ENCODE assay signal across 10 cellular contexts in genomic region chr17:40498281-40499084, GRCh38. TPM values are rescaled to one million over a fixed set of nuclear protein-coding genes. Genes with fewer than 3 reads are reported as not detected.
A peak's percentile ranks its signal among the peaks of the same experiment; 100 is the strongest.
DNase-seq lines count a peak whose midpoint lies in the region; ATAC-seq and TF ChIP-seq lines count a peak whose summit lies in the region.
"Had no signal": no experiment of that assay in that cellular context is flagged by ENCODE, and none has a peak within 500 bp of the region (broad histone marks: within the 10 kb centered on the region; RNA-seq: fewer than 3 reads in every experiment).

No MANE protein-coding gene starts in this region.

- ATAC-seq in GM21717 (IDR thresholded peaks at IDR 0.05; ENCODE audit: unreplicated experiment) = no peak
- ATAC-seq in GM18511 (IDR thresholded peaks at IDR 0.05; ENCODE audit: unreplicated experiment) = no peak

- no peaks in the 10 kb centered on the region for H3K36me3 ChIP-seq in esophagus muscularis mucosa
- H3K36me3 ChIP-seq in sigmoid colon = no peaks in the 10 kb centered on the region
- H3K36me3 ChIP-seq in A673 (ENCODE audit: insufficient read depth, low read length, poor library complexity, severe bottlenecking) = no peaks in the 10 kb centered on the region

- 69% methylated on average over 9 of the region's 9 CpGs for WGBS in esophagus muscularis mucosa
- WGBS in sigmoid colon, 2 donors = 28 to 66% methylated on average over 9 of the region's 9 CpGs

- TF ChIP-seq CTCF in esophagus muscularis mucosa (IDR thresholded peaks at IDR 0.05) (no peak), sigmoid colon (IDR thresholded peaks at IDR 0.05) (no peak), A673 (conservative IDR thresholded peaks at IDR 0.05; ENCODE audit: low read depth, low read length) (no peak)

- BruUV-seq in A673 (replicated peaks; lab: Mats Ljungman, UMichigan) = no TSS peak

- CTCF ChIA-PET in A673 (lab: Charles Lee) = no interaction called here

- TF ChIP-seq POLR2A in esophagus muscularis mucosa (IDR thresholded peaks at IDR 0.05; ENCODE audit: low read depth) (no peak), sigmoid colon (IDR thresholded peaks at IDR 0.05) (no peak)

- H3K27ac ChIP-seq in esophagus muscularis mucosa (replicated peaks in 1 of 4) = peak overlapping the region; percentile 71 to 82 (median 77)
- H3K27ac ChIP-seq in sigmoid colon = peak overlapping the region; percentile 76 to 87 (median 86)
- no peak overlapping the region for H3K27ac ChIP-seq in A673 (ENCODE audit: low read depth, low read length, poor library complexity, severe bottlenecking)

- H3K9me3 ChIP-seq in esophagus muscularis mucosa (peaks cover 0 to 4% (median 0%) of the 10 kb centered on the region in 4 donors), sigmoid colon (no peaks in the 10 kb centered on the region), A673 (ENCODE audit: low read depth, low read length, poor library complexity, severe bottlenecking) (no peaks in the 10 kb centered on the region)

- POLR2A ChIA-PET in A673 (lab: Charles Lee; ENCODE audit: low non-redundant PET) = no interaction called here

- TF ChIP-seq EP300 in esophagus muscularis mucosa (IDR thresholded peaks at IDR 0.05) (no peak), sigmoid colon (IDR thresholded peaks at IDR 0.05) (no peak)

- intact Hi-C loops in esophagus muscularis mucosa (cut with DNase I) = loop anchor here (2.0 kb wide), 1 partner anchor 56 kb away; the partner anchor contains the start of gene IGFBP4
- intact Hi-C loops in sigmoid colon (cut with DNase I) = loop anchor here (1.0 kb wide), 1 partner anchor 55 kb away; the partner anchor contains the start of gene IGFBP4
- intact Hi-C loops in A673 (cut with micrococcal nuclease; ENCODE audit: unreplicated experiment) = no loop called here

- H3K4me1 ChIP-seq in esophagus muscularis mucosa = peaks cover 15 to 38% (median 37%) of the 10 kb centered on the region in 4 donors
- H3K4me1 ChIP-seq in sigmoid colon = peaks cover 0 to 42% (median 33%) of the 10 kb centered on the region in 4 donors
- no peaks in the 10 kb centered on the region for H3K4me1 ChIP-seq in A673 (ENCODE audit: insufficient read depth, low read length, poor library complexity, severe bottlenecking)

- no peaks in the 10 kb centered on the region for H3K27me3 ChIP-seq in esophagus muscularis mucosa
- no peaks in the 10 kb centered on the region for H3K27me3 ChIP-seq in sigmoid colon
- no peaks in the 10 kb centered on the region for H3K27me3 ChIP-seq in A673 (replicated peaks; ENCODE audit: insufficient read depth, low read depth, low read length, poor library complexity)

- H3K4me3 ChIP-seq in esophagus muscularis mucosa (no peak overlapping the region), sigmoid colon (no peak overlapping the region), A673 (ENCODE audit: low read depth, low read length, poor library complexity, severe bottlenecking) (no peak overlapping the region)

- DNase-seq in DMS79 treated with DMSO at 0.1 percent for 48 hours (lab: John Stamatoyannopoulos, UW) (peak; percentile 58), NCI-H345 (lab: John Stamatoyannopoulos, UW) (peak; percentile 55), esophagus muscularis mucosa (ENCODE audit: extremely low spot score) (no peak), sigmoid colon (no peak), OCI-M2 (lab: John Stamatoyannopoulos, UW; ENCODE audit: unreplicated experiment) (no peak), A673 (ENCODE audit: low spot score) (no peak)
- DNase-seq: Kasumi-1, left cardiac atrium had no signal

RNA-seq across cellular contexts. Expression of gene TNS4, which starts 2.9 kb away (rescaled TPM):
- total RNA-seq in esophagus muscularis mucosa = not detected
- total RNA-seq in sigmoid colon = not detected
- 1 to 10 TPM; 1.2 to 6.9 (median 1.8) TPM for polyA plus RNA-seq in sigmoid colon
- not detected in 2 replicates for total RNA-seq in A673 (2021)
- total RNA-seq: left cardiac atrium had no signal

RNA-seq across cellular contexts. Expression of gene IGFBP4, which starts 55.2 kb away (rescaled TPM):
- total RNA-seq in esophagus muscularis mucosa (100 to 1,000 TPM; 258 to 444 (median 268) TPM), sigmoid colon (100 to 1,000 TPM; 198 to 440 (median 325) TPM), A673 (2021) (4.8 and 6.5 TPM in 2 replicates)
- polyA plus RNA-seq in sigmoid colon = 100 to 1,000 TPM in 2 of 3 donors, 10 to 100 TPM in 1; 30.3 to 242 (median 108) TPM

Comparison
In these comparisons a context has a peak if more than half of its experiments do, and no peak if none do; other contexts are left out.
1. DNase-seq: peak in DMS79 treated with DMSO at 0.1 percent for 48 hours (single experiment) and NCI-H345 (single experiment); none in esophagus muscularis mucosa (single experiment), sigmoid colon (single experiment), OCI-M2 (single experiment) and A673 (single experiment).
2. RNA of gene IGFBP4, which starts 55.2 kb away (total RNA-seq): 198 to 440 TPM in sigmoid colon and 258 to 444 TPM in esophagus muscularis mucosa; 4.8 to 6.5 TPM in A673; every median in the first group is over 10 times any median in the second.